10 cellular contexts compared by ENCODE assay signal in genomic region chr3:13040381-13041074, GRCh38. TPM values are rescaled to one million over a fixed set of nuclear protein-coding genes. Genes with fewer than 3 reads are reported as not detected.
DNase-seq lines count a peak whose midpoint lies in the region; ATAC-seq and TF ChIP-seq lines count a peak whose summit lies in the region.
"Had no signal": no experiment of that assay in that cellular context is flagged by ENCODE, and none has a peak within 500 bp of the region (broad histone marks: within the 10 kb centered on the region; RNA-seq: fewer than 3 reads in every experiment).

No MANE protein-coding gene starts in this region.

- ATAC-seq in GM19467 (IDR thresholded peaks at IDR 0.05; ENCODE audit: unreplicated experiment) (peak; percentile 71), HG03432 (IDR thresholded peaks at IDR 0.05; ENCODE audit: unreplicated experiment) (peak; percentile 90)
- ATAC-seq in activated T-cell treated with anti-CD3 and anti-CD28 coated beads, Interleukin-2, amount 50 U/mL, for 72 hours (replicated peaks in 1 of 2), result peak; percentile 91 to 97

- no peak overlapping the region for H3K4me3 ChIP-seq in GM12864 (ENCODE audit: low read depth, low read length)

- peaks cover 14% of the 10 kb centered on the region for H3K4me1 Mint-ChIP-seq in activated T-cell treated with anti-CD3 and anti-CD28 coated beads, Interleukin-2, amount 50 U/mL, for 72 hours (ENCODE audit: low read depth)

- H3K27ac Mint-ChIP-seq in activated T-cell treated with anti-CD3 and anti-CD28 coated beads, Interleukin-2, amount 50 U/mL, for 72 hours, result no peak overlapping the region
- H3K27ac Mint-ChIP-seq: activated naive CD8-positive, alpha-beta T cell had no signal

- H3K36me3 Mint-ChIP-seq in activated T-cell treated with anti-CD3 and anti-CD28 coated beads, Interleukin-2, amount 50 U/mL, for 72 hours (ENCODE audit: insufficient read depth in 2 of 2), result no peaks in the 10 kb centered on the region

- no peak for TF ChIP-seq CTCF in GM12864 (IDR thresholded peaks at IDR 0.05; ENCODE audit: low read depth, low read length, missing control alignments)

- H3K9me3 Mint-ChIP-seq in activated T-cell treated with anti-CD3 and anti-CD28 coated beads, Interleukin-2, amount 50 U/mL, for 72 hours, result no peaks in the 10 kb centered on the region

- no peaks in the 10 kb centered on the region for H3K27me3 Mint-ChIP-seq in activated T-cell treated with anti-CD3 and anti-CD28 coated beads, Interleukin-2, amount 50 U/mL, for 72 hours (ENCODE audit: low read depth)
- H3K27me3 Mint-ChIP-seq: activated naive CD8-positive, alpha-beta T cell had no signal

- peak overlapping the region in 1 of 2 donors; percentile 34 for H3K4me3 Mint-ChIP-seq in activated T-cell treated with anti-CD3 and anti-CD28 coated beads, Interleukin-2, amount 50 U/mL, for 72 hours
- H3K4me3 Mint-ChIP-seq: activated naive CD8-positive, alpha-beta T cell had no signal

- DNase-seq in GM12864 (ENCODE audit: low read depth) (peak; percentile 43), inferior parietal cortex (ENCODE audit: extremely low spot score) (no peak), hepatic stellate cell (ENCODE audit: low spot score) (no peak), NCI-H1048 (lab: John Stamatoyannopoulos, UW) (no peak)
- DNase-seq in activated T-cell treated with anti-CD3 and anti-CD28 coated beads, Interleukin-2, amount 50 U/mL, for 72 hours, result peak; percentile 48 to 53
- peak; percentile 68 for DNase-seq in stimulated activated CD8-positive, alpha-beta memory T cell treated with anti-CD3 and anti-CD28 coated beads, Interleukin-4, amount 100 ng/mL, for 48 hours
- DNase-seq: left cardiac atrium had no signal

RNA-seq across cellular contexts. Expression of gene IQSEC1, which starts 32.7 kb away (rescaled TPM):
- 10 to 100 TPM; 31.2 to 53.5 TPM for total RNA-seq in activated T-cell treated with anti-CD3 and anti-CD28 coated beads, Interleukin-2, amount 50 U/mL, for 72 hours

Comparison
In these comparisons a context has a peak if more than half of its experiments do, and no peak if none do; other contexts are left out.
1. DNase-seq: peak in GM12864 (single experiment), activated T-cell treated with anti-CD3 and anti-CD28 coated beads, Interleukin-2, amount 50 U/mL, for 72 hours (2 of 2) and stimulated activated CD8-positive, alpha-beta memory T cell treated with anti-CD3 and anti-CD28 coated beads, Interleukin-4, amount 100 ng/mL, for 48 hours (single experiment); none in inferior parietal cortex (single experiment), hepatic stellate cell (single experiment) and NCI-H1048 (single experiment).
2. Peak in every context shown above with its lines, with median percentiles within 50 percentile points of each other: ATAC-seq.